12 cellular contexts compared by ENCODE assay signal in genomic region chr9:93099551-93100264, GRCh38. TPM values are rescaled to one million over a fixed set of nuclear protein-coding genes. Genes with fewer than 3 reads are reported as not detected.
DNase-seq lines count a peak whose midpoint lies in the region; FAIRE-seq and TF ChIP-seq lines count a peak whose summit lies in the region.
"Had no signal": no experiment of that assay in that cellular context is flagged by ENCODE, and none has a peak within 500 bp of the region (broad histone marks: within the 10 kb centered on the region; RNA-seq: fewer than 3 reads in every experiment).

No MANE protein-coding gene starts in this region.

- H3K27ac ChIP-seq in keratinocyte (ENCODE audit: control insufficient read depth, insufficient read depth, low read length) (no peak overlapping the region), subcutaneous abdominal adipose tissue (ENCODE audit: low read depth, low read length) (peak overlapping the region; percentile 30)

- peaks cover 7% of the 10 kb centered on the region for H4K20me1 ChIP-seq in keratinocyte (ENCODE audit: control insufficient read depth, extremely low read depth, insufficient read depth, low read length)

- dilution Hi-C loops in keratinocyte (cut with MboI; ENCODE audit: extremely low pct_ligation_motif_present, low sequenced_read_pairs) = no loop called here

- H3K9me3 Mint-ChIP-seq in T-helper 1 cell treated with Interleukin-12 subunit alpha and Interleukin-12 subunit beta and Interleukin-4 antibody, amounts not matched to agents 30 μg/mL and 1 μg/mL, for 36 hours = peaks cover 12% of the 10 kb centered on the region
- peaks cover 17% of the 10 kb centered on the region for H3K9me3 Mint-ChIP-seq in activated T-helper 2 cell treated with anti-CD3 and anti-CD28 coated beads, Interferon-gamma antibody, Interleukin-2, Interleukin-4, amounts not matched to agents 10 μg/mL and 5 μg/mL and 100 μg/mL, durations not matched to agents 14 hours and 24 hours and 36 hours

- intact Hi-C loops in activated T-helper 2 cell treated with anti-CD3 and anti-CD28 coated beads, Interferon-gamma antibody, Interleukin-2, Interleukin-4, amounts not matched to agents 10 μg/mL and 5 μg/mL and 100 μg/mL, durations not matched to agents 14 hours and 24 hours and 36 hours (cut with micrococcal nuclease) = no loop called here

- peaks cover 4% of the 10 kb centered on the region for H3K9me1 ChIP-seq in keratinocyte (ENCODE audit: control insufficient read depth, extremely low read depth, insufficient read depth, low read length)

- no peak overlapping the region for H2AFZ ChIP-seq in keratinocyte (ENCODE audit: control insufficient read depth, low read length)

- no peak for FAIRE-seq in keratinocyte (lab: Jason Lieb, UNC)
- FAIRE-seq: A204.1, K562 had no signal

- no peaks in the 10 kb centered on the region for H3K27me3 Mint-ChIP-seq in T-helper 1 cell treated with Interleukin-12 subunit alpha and Interleukin-12 subunit beta and Interleukin-4 antibody, amounts not matched to agents 30 μg/mL and 1 μg/mL, for 36 hours (ENCODE audit: low read depth)
- no peaks in the 10 kb centered on the region for H3K27me3 Mint-ChIP-seq in activated T-helper 2 cell treated with anti-CD3 and anti-CD28 coated beads, Interferon-gamma antibody, Interleukin-2, Interleukin-4, amounts not matched to agents 10 μg/mL and 5 μg/mL and 100 μg/mL, durations not matched to agents 14 hours and 24 hours and 36 hours (ENCODE audit: low read depth)

- H3K4me2 ChIP-seq in keratinocyte (ENCODE audit: control insufficient read depth, extremely low read depth, insufficient read depth, low read depth, low read length) = peak overlapping the region; percentile 74

- no peak for TF ChIP-seq CTCF in keratinocyte (optimal IDR thresholded peaks at IDR 0.05 in 1 of 3, IDR thresholded peaks at IDR 0.05 in 1 of 3, conservative IDR thresholded peaks at IDR 0.05 in 1 of 3; ENCODE audit: extremely low read depth in 1 of 3, insufficient read depth in 2 of 3, low read length in 3 of 3)
- no peak for TF ChIP-seq CTCF in GM10266 (IDR thresholded peaks at IDR 0.05; ENCODE audit: control insufficient read depth, insufficient read depth, low read depth, missing control alignments)

- H3K36me3 ChIP-seq in keratinocyte (ENCODE audit: control insufficient read depth in 2 of 2, extremely low read depth in 1 of 2, insufficient read depth in 2 of 2, low read length in 2 of 2) (no peaks in the 10 kb centered on the region), subcutaneous abdominal adipose tissue (ENCODE audit: control insufficient read depth in 5 of 5, insufficient read depth in 5 of 5, low read length in 5 of 5) (peaks cover 0 to 3% (median 0%) of the 10 kb centered on the region in 5 donors)

- H3K4me3 ChIP-seq in keratinocyte (ENCODE audit: control insufficient read depth in 2 of 3, extremely low read depth in 1 of 3, insufficient read depth in 2 of 3, low read depth in 1 of 3, low read length in 3 of 3) (no peak overlapping the region), subcutaneous abdominal adipose tissue (ENCODE audit: low read depth in 1 of 5, low read length in 5 of 5) (no peak overlapping the region)
- H3K4me3 ChIP-seq: body of pancreas, K562 had no signal

- peak overlapping the region; percentile 94 for H3K4me3 Mint-ChIP-seq in T-helper 1 cell treated with Interleukin-12 subunit alpha and Interleukin-12 subunit beta and Interleukin-4 antibody, amounts not matched to agents 30 μg/mL and 1 μg/mL, for 36 hours
- H3K4me3 Mint-ChIP-seq in activated T-helper 2 cell treated with anti-CD3 and anti-CD28 coated beads, Interferon-gamma antibody, Interleukin-2, Interleukin-4, amounts not matched to agents 10 μg/mL and 5 μg/mL and 100 μg/mL, durations not matched to agents 14 hours and 24 hours and 36 hours (ENCODE audit: low read depth) = peak overlapping the region; percentile 33

- H3K36me3 Mint-ChIP-seq in T-helper 1 cell treated with Interleukin-12 subunit alpha and Interleukin-12 subunit beta and Interleukin-4 antibody, amounts not matched to agents 30 μg/mL and 1 μg/mL, for 36 hours (ENCODE audit: low read depth) = peaks cover 37% of the 10 kb centered on the region
- H3K36me3 Mint-ChIP-seq in activated T-helper 2 cell treated with anti-CD3 and anti-CD28 coated beads, Interferon-gamma antibody, Interleukin-2, Interleukin-4, amounts not matched to agents 10 μg/mL and 5 μg/mL and 100 μg/mL, durations not matched to agents 14 hours and 24 hours and 36 hours (ENCODE audit: low read depth) = peaks cover 30% of the 10 kb centered on the region

- H3K27me3 ChIP-seq in keratinocyte (ENCODE audit: control insufficient read depth, extremely low read depth, insufficient read depth, low read length) (no peaks in the 10 kb centered on the region), subcutaneous abdominal adipose tissue (ENCODE audit: control insufficient read depth in 5 of 5, insufficient read depth in 4 of 5, low read length in 5 of 5) (no peaks in the 10 kb centered on the region)
- H3K27me3 ChIP-seq: body of pancreas had no signal

- H3K9me3 ChIP-seq in keratinocyte (ENCODE audit: control insufficient read depth, low read depth, low read length) (no peaks in the 10 kb centered on the region), subcutaneous abdominal adipose tissue (ENCODE audit: control insufficient read depth in 5 of 5, low read length in 5 of 5) (peaks cover 0 to 9% (median 0%) of the 10 kb centered on the region in 5 donors)
- H3K9me3 ChIP-seq: body of pancreas had no signal

- peaks cover 45% of the 10 kb centered on the region for H3K4me1 Mint-ChIP-seq in T-helper 1 cell treated with Interleukin-12 subunit alpha and Interleukin-12 subunit beta and Interleukin-4 antibody, amounts not matched to agents 30 μg/mL and 1 μg/mL, for 36 hours (ENCODE audit: low read depth)
- peaks cover 51% of the 10 kb centered on the region for H3K4me1 Mint-ChIP-seq in activated T-helper 2 cell treated with anti-CD3 and anti-CD28 coated beads, Interferon-gamma antibody, Interleukin-2, Interleukin-4, amounts not matched to agents 10 μg/mL and 5 μg/mL and 100 μg/mL, durations not matched to agents 14 hours and 24 hours and 36 hours (ENCODE audit: low read depth)

- H3K9ac ChIP-seq in keratinocyte (ENCODE audit: control insufficient read depth, extremely low read depth, insufficient read depth, low read length) (no peak overlapping the region), subcutaneous abdominal adipose tissue (ENCODE audit: low read length in 5 of 5) (no peak overlapping the region)

- DNase-seq in T-helper 1 cell (no peak), keratinocyte (ENCODE audit: low read depth, low spot score) (no peak), GM10266 (ENCODE audit: extremely low spot score) (no peak), NCI-H2196 treated with DMSO at 0.1 percent for 48 hours (lab: John Stamatoyannopoulos, UW; ENCODE audit: unreplicated experiment) (no peak)
- DNase-seq in activated T-helper 2 cell treated with anti-CD3 and anti-CD28 coated beads, Interferon-gamma antibody, Interleukin-2, Interleukin-4, amounts not matched to agents 10 μg/mL and 5 μg/mL and 100 μg/mL, durations not matched to agents 14 hours and 24 hours and 36 hours (ENCODE audit: low spot score) = no peak
- DNase-seq in stimulated activated CD4-positive, alpha-beta T cell treated with anti-CD3 and anti-CD28 coated beads, Interleukin-1b, Interleukin-23, amount 100 ng/mL, for 48 hours = no peak
- DNase-seq: GF-D8 had no signal

- peak overlapping the region; percentile 63 for H3K27ac Mint-ChIP-seq in T-helper 1 cell treated with Interleukin-12 subunit alpha and Interleukin-12 subunit beta and Interleukin-4 antibody, amounts not matched to agents 30 μg/mL and 1 μg/mL, for 36 hours
- peak overlapping the region; percentile 36 for H3K27ac Mint-ChIP-seq in activated T-helper 2 cell treated with anti-CD3 and anti-CD28 coated beads, Interferon-gamma antibody, Interleukin-2, Interleukin-4, amounts not matched to agents 10 μg/mL and 5 μg/mL and 100 μg/mL, durations not matched to agents 14 hours and 24 hours and 36 hours

- peaks cover 41% of the 10 kb centered on the region for H3K79me2 ChIP-seq in keratinocyte (ENCODE audit: control insufficient read depth, insufficient read depth, low read length)

- H3K4me1 ChIP-seq in keratinocyte (ENCODE audit: control insufficient read depth, extremely low read depth, insufficient read depth, low read length) = peaks cover 36% of the 10 kb centered on the region
- peaks cover 9 to 46% (median 42%) of the 10 kb centered on the region in 5 donors for H3K4me1 ChIP-seq in subcutaneous abdominal adipose tissue (ENCODE audit: control insufficient read depth in 5 of 5, insufficient read depth in 5 of 5, low read length in 5 of 5)

RNA-seq across cellular contexts. Expression of gene CARD19, which starts 3.7 kb away (rescaled TPM):
- 52.6 and 57.2 TPM in 2 replicates for total RNA-seq in activated T-helper 2 cell treated with anti-CD3 and anti-CD28 coated beads, Interferon-gamma antibody, Interleukin-2, Interleukin-4, amounts not matched to agents 10 μg/mL and 5 μg/mL and 100 μg/mL, durations not matched to agents 14 hours and 24 hours and 36 hours
- 30.8 to 67.4 TPM (median 36.7 TPM) in 3 replicates for polyA plus RNA-seq in keratinocyte
- polyA plus RNA-seq in keratinocyte (2011; ENCODE audit: low read depth) = 2.9 TPM
- polyA plus RNA-seq in keratinocyte (2011; cell fraction: cytosol; rRNA removed) = 23.3 and 66.3 TPM in 2 replicates
- polyA plus RNA-seq in keratinocyte (2011; cell fraction: nucleus; rRNA removed) = 37.0 and 49.3 TPM in 2 replicates
- 17.6 and 45.3 TPM in 2 replicates for polyA plus RNA-seq in keratinocyte (2012; ENCODE audit: low replicate concordance)
- polyA minus RNA-seq in keratinocyte = 12.3 to 46.8 TPM (median 18.6 TPM) in 3 replicates
- 59.5 TPM for polyA minus RNA-seq in keratinocyte (2011; cell fraction: cytosol; rRNA and poly(A)+ RNA removed)
- polyA minus RNA-seq in keratinocyte (2011; cell fraction: nucleus; rRNA and poly(A)+ RNA removed) = 14.5 and 15.4 TPM in 2 replicates

RNA-seq across cellular contexts. Expression of gene NINJ1, which starts 34.3 kb away (rescaled TPM):
- total RNA-seq in activated T-helper 2 cell treated with anti-CD3 and anti-CD28 coated beads, Interferon-gamma antibody, Interleukin-2, Interleukin-4, amounts not matched to agents 10 μg/mL and 5 μg/mL and 100 μg/mL, durations not matched to agents 14 hours and 24 hours and 36 hours = 113 and 114 TPM in 2 replicates
- 7.4 to 16.5 TPM (median 7.7 TPM) in 3 replicates for polyA plus RNA-seq in keratinocyte
- 4.7 TPM for polyA plus RNA-seq in keratinocyte (2011; ENCODE audit: low read depth)
- polyA plus RNA-seq in keratinocyte (2011; cell fraction: cytosol; rRNA removed) = 13.2 and 23.7 TPM in 2 replicates
- 6.6 and 10.2 TPM in 2 replicates for polyA plus RNA-seq in keratinocyte (2011; cell fraction: nucleus; rRNA removed)
- 15.1 and 22.9 TPM in 2 replicates for polyA plus RNA-seq in keratinocyte (2012; ENCODE audit: low replicate concordance)
- polyA minus RNA-seq in keratinocyte = 6.7 to 25.6 TPM (median 13.6 TPM) in 3 replicates
- polyA minus RNA-seq in keratinocyte (2011; cell fraction: cytosol; rRNA and poly(A)+ RNA removed) = 17.1 TPM
- 3.6 and 5.2 TPM in 2 replicates for polyA minus RNA-seq in keratinocyte (2011; cell fraction: nucleus; rRNA and poly(A)+ RNA removed)

RNA-seq across cellular contexts. Expression of gene SUSD3, which starts 41.2 kb away (rescaled TPM):
- total RNA-seq in activated T-helper 2 cell treated with anti-CD3 and anti-CD28 coated beads, Interferon-gamma antibody, Interleukin-2, Interleukin-4, amounts not matched to agents 10 μg/mL and 5 μg/mL and 100 μg/mL, durations not matched to agents 14 hours and 24 hours and 36 hours = 29.7 and 36.4 TPM in 2 replicates
- 0.20 to 0.37 TPM in 2 of 3 replicates, not detected in the other for polyA plus RNA-seq in keratinocyte
- not detected for polyA plus RNA-seq in keratinocyte (2011; ENCODE audit: low read depth)
- polyA plus RNA-seq in keratinocyte (2011; cell fraction: cytosol; rRNA removed) = 0.18 and 0.19 TPM in 2 replicates
- polyA plus RNA-seq in keratinocyte (2011; cell fraction: nucleus; rRNA removed) = not detected in 2 replicates
- not detected in 2 replicates for polyA plus RNA-seq in keratinocyte (2012; ENCODE audit: low replicate concordance)
- polyA minus RNA-seq in keratinocyte = 0.32 TPM in 1 of 3 replicates, not detected in the others
- polyA minus RNA-seq in keratinocyte (2011; cell fraction: cytosol; rRNA and poly(A)+ RNA removed) = not detected
- not detected in 2 replicates for polyA minus RNA-seq in keratinocyte (2011; cell fraction: nucleus; rRNA and poly(A)+ RNA removed)
